8 cellular contexts compared by ENCODE assay signal in genomic region chr1:173476664-173477285, GRCh38. TPM values are rescaled to one million over a fixed set of nuclear protein-coding genes. Genes with fewer than 3 reads are reported as not detected.
DNase-seq lines count a peak whose midpoint lies in the region; ATAC-seq and TF ChIP-seq lines count a peak whose summit lies in the region.

No MANE protein-coding gene starts in this region.

- H3K9ac ChIP-seq in neural progenitor cell = peak overlapping the region; percentile 53
- H3K9ac ChIP-seq in subcutaneous abdominal adipose tissue (ENCODE audit: low read length in 5 of 5) = peak overlapping the region in 4 of 5 donors; percentile 21 to 86 (median 80)

- peaks cover 31% of the 10 kb centered on the region for H3K4me1 Mint-ChIP-seq in neural progenitor cell

- H3K4me3 Mint-ChIP-seq in neural progenitor cell = peak overlapping the region; percentile 90

- H3K9me3 ChIP-seq in HAP-1 = no peaks in the 10 kb centered on the region
- no peaks in the 10 kb centered on the region for H3K9me3 ChIP-seq in MG63
- H3K9me3 ChIP-seq in neural progenitor cell (ENCODE audit: low read depth) = no peaks in the 10 kb centered on the region
- H3K9me3 ChIP-seq in subcutaneous abdominal adipose tissue (ENCODE audit: control insufficient read depth in 5 of 5, low read length in 5 of 5) = no peaks in the 10 kb centered on the region

- H4K20me1 ChIP-seq in neural progenitor cell (ENCODE audit: low read depth) = peaks cover 36% of the 10 kb centered on the region

- H3K27me3 Mint-ChIP-seq in neural progenitor cell (ENCODE audit: insufficient read depth, low read depth) = no peaks in the 10 kb centered on the region

- H3K36me3 ChIP-seq in HAP-1 (replicated peaks) (peaks cover 25% of the 10 kb centered on the region), MG63 (peaks cover 37% of the 10 kb centered on the region), neural progenitor cell (peaks cover 12% of the 10 kb centered on the region), subcutaneous abdominal adipose tissue (ENCODE audit: control insufficient read depth in 5 of 5, insufficient read depth in 5 of 5, low read length in 5 of 5) (peaks cover 8 to 17% (median 9%) of the 10 kb centered on the region in 5 donors)

- H3K36me3 Mint-ChIP-seq in neural progenitor cell = peaks cover 27% of the 10 kb centered on the region

- peaks cover 4% of the 10 kb centered on the region for H3F3A ChIP-seq in neural progenitor cell (ENCODE audit: low read depth)

- H3K4me3 ChIP-seq in HAP-1 = peak overlapping the region; percentile 87
- peak overlapping the region; percentile 95 for H3K4me3 ChIP-seq in MG63
- peak overlapping the region; percentile 97 for H3K4me3 ChIP-seq in neural progenitor cell
- peak overlapping the region; percentile 83 to 99 (median 95) for H3K4me3 ChIP-seq in subcutaneous abdominal adipose tissue (ENCODE audit: low read depth in 1 of 5, low read length in 5 of 5)

- H3K4me1 ChIP-seq in HAP-1 (peaks cover 14% of the 10 kb centered on the region), foreskin keratinocyte (peaks cover 30% of the 10 kb centered on the region), neural progenitor cell (peaks cover 33% of the 10 kb centered on the region), subcutaneous abdominal adipose tissue (ENCODE audit: control insufficient read depth in 5 of 5, insufficient read depth in 5 of 5, low read length in 5 of 5) (peaks cover 4 to 59% (median 49%) of the 10 kb centered on the region in 5 donors)

- no peaks in the 10 kb centered on the region for H3K27me3 ChIP-seq in HAP-1 (ENCODE audit: low read depth)
- no peaks in the 10 kb centered on the region for H3K27me3 ChIP-seq in MG63
- no peaks in the 10 kb centered on the region for H3K27me3 ChIP-seq in foreskin keratinocyte
- H3K27me3 ChIP-seq in neural progenitor cell = no peaks in the 10 kb centered on the region
- no peaks in the 10 kb centered on the region for H3K27me3 ChIP-seq in subcutaneous abdominal adipose tissue (ENCODE audit: control insufficient read depth in 5 of 5, insufficient read depth in 4 of 5, low read length in 5 of 5)

- H3K27ac ChIP-seq in foreskin keratinocyte = peak overlapping the region; percentile 55
- peak overlapping the region; percentile 98 for H3K27ac ChIP-seq in neural progenitor cell
- peak overlapping the region; percentile 97 for H3K27ac ChIP-seq in subcutaneous abdominal adipose tissue (ENCODE audit: low read depth, low read length)

- in situ Hi-C loops in HAP-1 (cut with MboI; ENCODE audit: low sequenced_read_pairs) = no loop called here

- H3K4me2 ChIP-seq in neural progenitor cell = peak overlapping the region; percentile 93

- peak overlapping the region; percentile 83 for H2AFZ ChIP-seq in neural progenitor cell (replicated peaks)

- H3K79me2 ChIP-seq in neural progenitor cell (ENCODE audit: low read depth) = peaks cover 60% of the 10 kb centered on the region

- peak; percentile 90 for TF ChIP-seq POLR2A in Raji (IDR thresholded peaks at IDR 0.05; ENCODE audit: insufficient read depth, low read depth, low read length)

- ATAC-seq in foreskin keratinocyte = peak; percentile 82

- H3K27ac Mint-ChIP-seq in neural progenitor cell = no peak overlapping the region

- H3K9me3 Mint-ChIP-seq in neural progenitor cell = peaks cover 5% of the 10 kb centered on the region

- peak; percentile 4 for TF ChIP-seq CTCF in foreskin keratinocyte (conservative IDR thresholded peaks at IDR 0.05)
- no peak for TF ChIP-seq CTCF in neural progenitor cell (IDR thresholded peaks at IDR 0.05)

- DNase-seq in GDM1 (lab: John Stamatoyannopoulos, UW) (peak; percentile 86), HAP-1 (ENCODE audit: low spot score in 2 of 2) (peak; percentile 90 to 93), MG63 (peak; percentile 92), foreskin keratinocyte (peak; percentile 72 to 82), neural progenitor cell (ENCODE audit: low spot score) (peak; percentile 97)
- peak; percentile 93 for DNase-seq in activated effector memory CD4-positive, alpha-beta T cell treated with anti-CD3 and anti-CD28 coated beads, Interleukin-2, amount 50 U/mL, for 16 hours

RNA-seq across cellular contexts. Expression of gene PRDX6, which starts 0.4 kb away (rescaled TPM):
- 170 and 232 TPM in 2 replicates for total RNA-seq in MG63 (2014; rRNA removed; shearing (Covaris generic); ENCODE audit: low replicate concordance)
- total RNA-seq in foreskin keratinocyte (162 and 163 TPM in 2 replicates), neural progenitor cell (ENCODE audit: low replicate concordance) (322 and 441 TPM in 2 replicates)
- 233 and 268 TPM in 2 replicates for polyA plus RNA-seq in foreskin keratinocyte

Comparison
In these comparisons a context has a peak if more than half of its experiments do, and no peak if none do; other contexts are left out.
1. Peak in every context shown above with its lines: DNase-seq, ATAC-seq, H3K4me3 ChIP-seq and H3K27ac ChIP-seq.